Comparison of ENCODE assay signal across 8 cellular contexts in the genomic region with DNA sequence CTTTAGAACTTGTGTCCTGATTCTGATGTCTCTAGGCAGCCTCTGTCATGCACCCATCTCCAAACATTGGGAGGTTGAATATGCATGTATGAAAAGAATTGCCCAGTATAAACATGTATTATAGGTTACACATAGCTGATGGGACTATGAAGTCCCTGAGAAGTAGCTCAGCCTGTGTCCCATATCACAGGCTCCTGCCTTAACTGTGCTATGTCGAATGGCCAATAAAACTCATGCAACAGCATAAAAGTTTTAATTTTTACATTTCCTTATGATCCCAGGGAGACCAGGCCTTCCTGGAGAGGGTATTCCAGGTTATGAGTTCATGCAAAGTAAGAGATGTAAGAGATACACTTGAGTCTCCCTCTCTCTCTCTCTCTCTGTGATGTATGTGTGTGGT.
"Had no signal": no experiment of that assay in that cellular context is flagged by ENCODE, and none has a peak within 500 bp of the region (broad histone marks: within the 10 kb centered on the region; RNA-seq: fewer than 3 reads in every experiment).

No MANE protein-coding gene starts in this region.

- ATAC-seq: GM23338, HCT116 had no signal

- H3K4me2 ChIP-seq: GM23338 had no signal

- H3K36me3 ChIP-seq: HAP-1 had no signal

- H3K27ac ChIP-seq: GM23248 had no signal

- H3K4me3 ChIP-seq: GM23248, GM23338, HAP-1 had no signal

- DNase-seq: GM23248, GOT3, H7, H9, HFFc6 had no signal

- H3K9me3 ChIP-seq: HAP-1 had no signal

- H2AFZ ChIP-seq: GM23248, GM23338 had no signal

- H3K4me1 ChIP-seq: HAP-1 had no signal

- H3K9ac ChIP-seq: GM23248 had no signal
